ENCODE assay signal across 1 cellular context in genomic region chr5:98750693-98751092, GRCh38.
TF ChIP-seq lines count a peak whose summit lies in the region.

No MANE protein-coding gene starts in this region.

TF ChIP-seq in H1, 55 proteins besides CTCF, POLR2A, EP300 and RAD21 (continued from another document):
- TF ChIP-seq CREB1 (IDR thresholded peaks at IDR 0.05) (no peak), ATF3 (IDR thresholded peaks at IDR 0.05; ENCODE audit: insufficient read depth, low read depth, low read length) (no peak), NRF1 (IDR thresholded peaks at IDR 0.05; ENCODE audit: low read depth, low read length) (no peak), SP4 (IDR thresholded peaks at IDR 0.05; ENCODE audit: low read length) (no peak), JUND (IDR thresholded peaks at IDR 0.05; ENCODE audit: low read length) (no peak), BCL11A (IDR thresholded peaks at IDR 0.05; ENCODE audit: low read depth in 2 of 2, low read length in 2 of 2) (no peak), BACH1 (IDR thresholded peaks at IDR 0.05; ENCODE audit: low read length) (no peak), SUZ12 (IDR thresholded peaks at IDR 0.05; ENCODE audit: low read length) (no peak)
